1 cellular context compared by ENCODE assay signal in the genomic region with DNA sequence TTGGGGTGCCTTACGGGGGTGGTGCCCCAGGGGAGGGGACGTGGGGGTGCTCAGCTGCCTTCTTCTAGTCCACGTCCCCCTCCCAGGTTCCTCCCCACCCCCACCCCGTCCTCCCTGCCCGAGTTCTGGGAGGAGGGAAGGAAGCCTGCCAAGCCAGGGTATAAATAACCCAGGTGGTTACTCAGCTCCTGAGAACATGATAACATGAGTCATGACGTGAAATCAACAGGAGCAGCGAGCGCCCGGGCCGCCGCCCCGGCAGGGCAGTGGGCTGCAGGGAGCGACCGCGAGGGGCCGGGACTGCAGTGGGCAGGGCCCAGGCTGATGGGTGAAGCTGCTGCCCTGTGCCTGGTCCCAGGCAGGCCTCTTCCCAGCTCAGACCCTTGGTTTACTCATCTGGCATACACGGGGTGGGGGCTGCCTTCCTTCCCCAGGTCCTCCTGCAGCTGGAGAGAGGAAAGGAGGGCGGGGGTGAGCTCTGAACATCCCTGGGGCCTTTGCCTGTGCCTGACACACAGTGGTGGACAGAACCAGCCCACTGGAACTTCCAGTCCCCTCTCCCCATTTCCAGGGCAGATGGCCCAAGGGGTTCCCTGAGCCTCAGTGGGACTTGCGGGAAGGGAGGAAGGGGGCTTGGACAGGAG.
TF ChIP-seq lines count a peak whose summit lies in the region.

No MANE protein-coding gene starts in this region.

TF ChIP-seq in H1, 55 proteins besides CTCF, POLR2A, EP300 and RAD21:
- TF ChIP-seq TEAD4 (IDR thresholded peaks at IDR 0.05; ENCODE audit: low read depth, low read length) = no peak
- TF ChIP-seq RFX5 (IDR thresholded peaks at IDR 0.05; ENCODE audit: borderline replicate concordance, low read depth, low read length) = no peak
- no peak for TF ChIP-seq NRF1 (IDR thresholded peaks at IDR 0.05; ENCODE audit: low read depth, low read length)
- no peak for TF ChIP-seq CHD1 (IDR thresholded peaks at IDR 0.05; ENCODE audit: low read depth, low read length)
- no peak for TF ChIP-seq BACH1 (IDR thresholded peaks at IDR 0.05; ENCODE audit: low read length)
- TF ChIP-seq SRF (IDR thresholded peaks at IDR 0.05; ENCODE audit: low read depth, low read length) = no peak
- TF ChIP-seq, protein P1, sequence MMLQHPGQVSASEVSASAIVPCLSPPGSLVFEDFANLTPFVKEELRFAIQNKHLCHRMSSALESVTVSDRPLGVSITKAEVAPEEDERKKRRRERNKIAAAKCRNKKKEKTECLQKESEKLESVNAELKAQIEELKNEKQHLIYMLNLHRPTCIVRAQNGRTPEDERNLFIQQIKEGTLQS (IDR thresholded peaks at IDR 0.05; ENCODE audit: insufficient read depth, low read depth, low read length) = no peak
- no peak for TF ChIP-seq BCL11A (IDR thresholded peaks at IDR 0.05; ENCODE audit: low read depth in 2 of 2, low read length in 2 of 2)
- TF ChIP-seq NANOG (IDR thresholded peaks at IDR 0.05; ENCODE audit: insufficient read depth, low read depth, low read length, poor library complexity, severe bottlenecking) = no peak
- TF ChIP-seq EGR1 (IDR thresholded peaks at IDR 0.05; ENCODE audit: borderline replicate concordance, low read depth, low read length) = no peak
- no peak for TF ChIP-seq JUND (IDR thresholded peaks at IDR 0.05; ENCODE audit: low read length)
- no peak for TF ChIP-seq CBX8 (IDR thresholded peaks at IDR 0.05; ENCODE audit: borderline replicate concordance, low read depth, low read length)
- TF ChIP-seq HDAC6 (IDR thresholded peaks at IDR 0.05; ENCODE audit: low read depth, low read length) = no peak
- TF ChIP-seq YY1 (IDR thresholded peaks at IDR 0.05; ENCODE audit: low read depth, low read length) = no peak
- TF ChIP-seq, protein P2, sequence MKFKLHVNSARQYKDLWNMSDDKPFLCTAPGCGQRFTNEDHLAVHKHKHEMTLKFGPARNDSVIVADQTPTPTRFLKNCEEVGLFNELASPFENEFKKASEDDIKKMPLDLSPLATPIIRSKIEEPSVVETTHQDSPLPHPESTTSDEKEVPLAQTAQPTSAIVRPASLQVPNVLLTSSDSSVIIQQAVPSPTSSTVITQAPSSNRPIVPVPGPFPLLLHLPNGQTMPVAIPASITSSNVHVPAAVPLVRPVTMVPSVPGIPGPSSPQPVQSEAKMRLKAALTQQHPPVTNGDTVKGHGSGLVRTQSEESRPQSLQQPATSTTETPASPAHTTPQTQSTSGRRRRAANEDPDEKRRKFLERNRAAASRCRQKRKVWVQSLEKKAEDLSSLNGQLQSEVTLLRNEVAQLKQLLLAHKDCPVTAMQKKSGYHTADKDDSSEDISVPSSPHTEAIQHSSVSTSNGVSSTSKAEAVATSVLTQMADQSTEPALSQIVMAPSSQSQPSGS (IDR thresholded peaks at IDR 0.05; ENCODE audit: low read length) = no peak
TF ChIP-seq in H1: peak in this region for 0.
